15 cellular contexts compared by ENCODE assay signal in the genomic region with DNA sequence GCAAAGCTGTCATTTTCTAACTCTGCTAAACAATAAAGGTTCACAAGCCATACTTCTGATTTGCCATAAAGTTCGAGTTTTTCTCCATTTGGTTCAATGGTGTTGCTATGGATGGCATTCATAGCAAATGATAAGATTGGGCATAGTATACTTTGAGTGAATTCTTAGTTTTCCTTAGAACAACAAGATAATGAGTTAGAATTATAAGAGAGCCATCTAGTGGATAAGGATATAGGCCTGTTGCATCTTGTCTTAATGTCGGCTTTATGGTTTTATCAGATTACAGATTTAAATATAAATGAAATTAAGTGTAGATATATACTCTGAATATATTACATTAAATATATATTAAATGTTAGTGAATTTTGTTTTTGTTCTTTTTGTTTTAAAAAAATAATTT.
DNase-seq lines count a peak whose midpoint lies in the region; ATAC-seq and TF ChIP-seq lines count a peak whose summit lies in the region.
"Had no signal": no experiment of that assay in that cellular context is flagged by ENCODE, and none has a peak within 500 bp of the region (broad histone marks: within the 10 kb centered on the region; RNA-seq: fewer than 3 reads in every experiment).

No MANE protein-coding gene starts in this region.

- 35 to 59% (median 52%) methylated on average over 2 of the region's 2 CpGs for WGBS in heart left ventricle, 4 donors

- H3K27ac ChIP-seq in heart left ventricle = no peak overlapping the region
- no peak overlapping the region for H3K27ac ChIP-seq in fibroblast of lung (ENCODE audit: insufficient read depth, low read length)
- H3K27ac ChIP-seq: body of pancreas, Peyer's patch had no signal

- intact Hi-C loops in heart left ventricle (cut with DNase I) = loop anchor here in 1 of 10 donors (10.0 kb wide), 1 partner anchor 647 kb away; the partner anchor contains the start of gene IL1RAPL1
- intact Hi-C loops in cardiac septum (cut with DNase I) = no loop called here

- H3K4me1 ChIP-seq in heart left ventricle (no peaks in the 10 kb centered on the region), fibroblast of lung (ENCODE audit: control insufficient read depth, extremely low read depth, insufficient read depth, low read length) (no peaks in the 10 kb centered on the region)
- H3K4me1 ChIP-seq: BE2C, body of pancreas, Peyer's patch had no signal

- no peaks in the 10 kb centered on the region for H3K36me3 ChIP-seq in heart left ventricle
- H3K36me3 ChIP-seq in fibroblast of lung (ENCODE audit: control insufficient read depth, insufficient read depth, low read length) = no peaks in the 10 kb centered on the region
- H3K36me3 ChIP-seq: BE2C, Peyer's patch had no signal

- H3K27me3 ChIP-seq in heart left ventricle (no peaks in the 10 kb centered on the region), fibroblast of lung (ENCODE audit: control insufficient read depth, insufficient read depth, low read length) (no peaks in the 10 kb centered on the region)
- H3K27me3 ChIP-seq: BE2C, body of pancreas, Peyer's patch had no signal

- H3K9me3 ChIP-seq in heart left ventricle (no peaks in the 10 kb centered on the region), fibroblast of lung (ENCODE audit: control insufficient read depth, insufficient read depth, low read depth, low read length) (no peaks in the 10 kb centered on the region)
- H3K9me3 ChIP-seq: BE2C, body of pancreas, Peyer's patch had no signal

- DNase-seq in heart left ventricle = no peak
- no peak for DNase-seq in cardiac septum (ENCODE audit: low spot score)
- DNase-seq in RKO (ENCODE audit: low spot score) = peak; percentile 35
- peak in 1 of 2 donors; percentile 15 for DNase-seq in fibroblast of lung (ENCODE audit: low read depth in 2 of 2)
- peak; percentile 53 for DNase-seq in superior temporal gyrus (ENCODE audit: extremely low spot score)
- DNase-seq in NCI-H748 treated with DMSO at 0.1 percent for 48 hours (lab: John Stamatoyannopoulos, UW) = no peak
- DNase-seq: activated T-cell treated with anti-CD3 and anti-CD28 coated beads, Interleukin-2, amount 50 U/mL, for 24 hours; BE2C; body of pancreas; glutamatergic neuron; NCI-H2029; Peyer's patch; posterior cingulate gyrus had no signal

- H3K9ac ChIP-seq in fibroblast of lung (ENCODE audit: insufficient read depth, low read length) = no peak overlapping the region

- no peaks in the 10 kb centered on the region for H4K20me1 ChIP-seq in fibroblast of lung (ENCODE audit: control insufficient read depth, extremely low read depth, insufficient read depth, low read length)

- ATAC-seq in heart left ventricle (no peak), GM18517 (IDR thresholded peaks at IDR 0.05; ENCODE audit: unreplicated experiment) (no peak), GM19035 (IDR thresholded peaks at IDR 0.05; ENCODE audit: unreplicated experiment) (no peak)
- ATAC-seq: body of pancreas had no signal

- H3K4me3 ChIP-seq in heart left ventricle (no peak overlapping the region), fibroblast of lung (replicated peaks in 1 of 4; ENCODE audit: control extremely low read depth in 1 of 4, insufficient read depth in 1 of 4, low read depth in 3 of 4, low read length in 4 of 4) (no peak overlapping the region)
- H3K4me3 ChIP-seq: body of pancreas, Peyer's patch had no signal

- no peaks in the 10 kb centered on the region for H3K79me2 ChIP-seq in fibroblast of lung (ENCODE audit: control insufficient read depth, insufficient read depth, low read length)

- H2AFZ ChIP-seq in fibroblast of lung (ENCODE audit: low read length) = no peak overlapping the region

- no peak for TF ChIP-seq POLR2A in heart left ventricle (IDR thresholded peaks at IDR 0.05)

- H3K4me2 ChIP-seq in fibroblast of lung (ENCODE audit: extremely low read depth, insufficient read depth, low read length) = no peak overlapping the region

- peak in 8 of 12 donors; percentile 6 to 34 (median 26) for TF ChIP-seq CTCF in heart left ventricle (IDR thresholded peaks at IDR 0.05)
- peak; percentile 12 to 48 for TF ChIP-seq CTCF in fibroblast of lung (conservative IDR thresholded peaks at IDR 0.05 in 1 of 2, IDR thresholded peaks at IDR 0.05 in 1 of 2; ENCODE audit: low read depth in 1 of 2, low read length in 2 of 2)

Comparison
In these comparisons a context has a peak if more than half of its experiments do, and no peak if none do; other contexts are left out.
1. DNase-seq: peak in RKO (single experiment) and superior temporal gyrus (single experiment); none in heart left ventricle (0 of 5), cardiac septum (single experiment) and NCI-H748 treated with DMSO at 0.1 percent for 48 hours (single experiment).